27 cellular contexts compared by ENCODE assay signal in genomic region chr18:5710235-5710634, GRCh38.
"Had no signal": no experiment of that assay in that cellular context is flagged by ENCODE, and none has a peak within 500 bp of the region (broad histone marks: within the 10 kb centered on the region; RNA-seq: fewer than 3 reads in every experiment).

No MANE protein-coding gene starts in this region.

- H3K4me3 ChIP-seq: coronary artery, dorsolateral prefrontal cortex, gastrocnemius medialis, hepatocyte, pancreas, prostate gland, upper lobe of left lung had no signal

- H3K4me1 Mint-ChIP-seq: activated CD4-positive, alpha-beta memory T cell treated with anti-CD3 and anti-CD28 coated beads, Interleukin-2, amount 10 ng/mL, durations not matched to agents 7 days and 5 days; activated CD4-positive, alpha-beta T cell treated with anti-CD3 and anti-CD28 coated beads, Interleukin-2, amount 10 ng/mL, durations not matched to agents 7 days and 5 days; activated T-helper 17 cell treated with anti-CD3 and anti-CD28 coated beads, Interleukin-2, amount 50 U/mL, for 72 hours; immature natural killer cell; naive B cell had no signal

- H3K36me3 ChIP-seq: brain microvascular endothelial cell, gastrocnemius medialis, pancreas, prostate gland, upper lobe of left lung had no signal

- DNase-seq: activated CD4-positive, alpha-beta memory T cell treated with anti-CD3 and anti-CD28 coated beads, Interleukin-2, amount 10 ng/mL, durations not matched to agents 7 days and 5 days; activated CD4-positive, alpha-beta T cell treated with anti-CD3 and anti-CD28 coated beads for 1 hour; activated CD4-positive, alpha-beta T cell treated with anti-CD3 and anti-CD28 coated beads, Interleukin-2, amount 10 ng/mL, durations not matched to agents 7 days and 5 days; activated gamma-delta T cell treated with Interleukin-2 at 50 U/mL for 16 hours; activated naive CD4-positive, alpha-beta T cell treated with anti-CD3 and anti-CD28 coated beads, Interleukin-2, amount 50 U/mL, for 16 hours; activated T-cell treated with anti-CD3 and anti-CD28 coated beads, Interleukin-2, amount 50 U/mL, for 4 hours; amniotic stem cell; brain microvascular endothelial cell; effector memory CD4-positive, alpha-beta T cell; erythroblast; gastrocnemius medialis; immature natural killer cell; naive B cell; nucleus accumbens; pancreas; retina; stimulated activated CD4-positive, alpha-beta T cell treated with anti-CD3 and anti-CD28 coated beads, Interleukin-15, amount 100 ng/mL, for 24 hours; stimulated activated naive CD4-positive, alpha-beta T cell; SW 1271; upper lobe of left lung had no signal

- H3K27ac ChIP-seq: brain microvascular endothelial cell, coronary artery, gastrocnemius medialis, hepatocyte, pancreas, prostate gland, upper lobe of left lung had no signal

- H3K27ac Mint-ChIP-seq: activated CD4-positive, alpha-beta memory T cell treated with anti-CD3 and anti-CD28 coated beads, Interleukin-2, amount 10 ng/mL, durations not matched to agents 7 days and 5 days; activated CD4-positive, alpha-beta T cell treated with anti-CD3 and anti-CD28 coated beads, Interleukin-2, amount 10 ng/mL, durations not matched to agents 7 days and 5 days; activated T-helper 17 cell treated with anti-CD3 and anti-CD28 coated beads, Interleukin-2, amount 50 U/mL, for 72 hours; immature natural killer cell; naive B cell; T-helper 1 cell treated with Interleukin-12 subunit alpha and Interleukin-12 subunit beta and Interleukin-4 antibody, amounts not matched to agents 30 μg/mL and 1 μg/mL, for 36 hours had no signal

- H3K9me3 Mint-ChIP-seq: activated CD4-positive, alpha-beta memory T cell treated with anti-CD3 and anti-CD28 coated beads, Interleukin-2, amount 10 ng/mL, durations not matched to agents 7 days and 5 days; activated CD4-positive, alpha-beta T cell treated with anti-CD3 and anti-CD28 coated beads, Interleukin-2, amount 10 ng/mL, durations not matched to agents 7 days and 5 days; activated T-cell treated with anti-CD3 and anti-CD28 coated beads, Interleukin-2, amount 50 U/mL, for 4 hours; activated T-helper 17 cell treated with anti-CD3 and anti-CD28 coated beads, Interleukin-2, amount 50 U/mL, for 72 hours; T-helper 1 cell treated with Interleukin-12 subunit alpha and Interleukin-12 subunit beta and Interleukin-4 antibody, amounts not matched to agents 30 μg/mL and 1 μg/mL, for 36 hours had no signal

- H2AFZ ChIP-seq: hepatocyte had no signal

- H3K4me3 Mint-ChIP-seq: activated CD4-positive, alpha-beta memory T cell treated with anti-CD3 and anti-CD28 coated beads, Interleukin-2, amount 10 ng/mL, durations not matched to agents 7 days and 5 days; activated CD4-positive, alpha-beta T cell treated with anti-CD3 and anti-CD28 coated beads, Interleukin-2, amount 10 ng/mL, durations not matched to agents 7 days and 5 days; activated T-cell treated with anti-CD3 and anti-CD28 coated beads, Interleukin-2, amount 50 U/mL, for 4 hours; activated T-helper 17 cell treated with anti-CD3 and anti-CD28 coated beads, Interleukin-2, amount 50 U/mL, for 72 hours; immature natural killer cell; T-helper 1 cell treated with Interleukin-12 subunit alpha and Interleukin-12 subunit beta and Interleukin-4 antibody, amounts not matched to agents 30 μg/mL and 1 μg/mL, for 36 hours had no signal

- H3K79me2 ChIP-seq: hepatocyte had no signal

- H3K4me2 ChIP-seq: hepatocyte had no signal

- ATAC-seq: activated T-cell treated with anti-CD3 and anti-CD28 coated beads, Interleukin-2, amount 50 U/mL, for 4 hours; activated T-helper 17 cell treated with anti-CD3 and anti-CD28 coated beads, Interleukin-2, amount 50 U/mL, for 72 hours; gastrocnemius medialis; left lobe of liver; pancreas had no signal

- H3K27me3 Mint-ChIP-seq: activated CD4-positive, alpha-beta memory T cell treated with anti-CD3 and anti-CD28 coated beads, Interleukin-2, amount 10 ng/mL, durations not matched to agents 7 days and 5 days; activated CD4-positive, alpha-beta T cell treated with anti-CD3 and anti-CD28 coated beads, Interleukin-2, amount 10 ng/mL, durations not matched to agents 7 days and 5 days had no signal

- H3K27me3 ChIP-seq: brain microvascular endothelial cell, gastrocnemius medialis, hepatocyte, upper lobe of left lung had no signal

- H3K4me1 ChIP-seq: gastrocnemius medialis, pancreas, prostate gland, upper lobe of left lung had no signal

- H3K36me3 Mint-ChIP-seq: immature natural killer cell, naive B cell had no signal

- H3K9me3 ChIP-seq: gastrocnemius medialis, pancreas, prostate gland, upper lobe of left lung had no signal
